Comparison of ENCODE assay signal across 8 cellular contexts in genomic region chr14:73714656-73715081, GRCh38. TPM values are rescaled to one million over a fixed set of nuclear protein-coding genes. Genes with fewer than 3 reads are reported as not detected.
DNase-seq lines count a peak whose midpoint lies in the region; ATAC-seq, FAIRE-seq and TF ChIP-seq lines count a peak whose summit lies in the region.

No MANE protein-coding gene starts in this region.

- no peaks in the 10 kb centered on the region for H3K9me2 ChIP-seq in GM23248 (ENCODE audit: insufficient read depth)

- intact Hi-C loops in CD14-positive monocyte (cut with micrococcal nuclease) (no loop called here), Panc1 (cut with micrococcal nuclease; ENCODE audit: unreplicated experiment) (no loop called here)

- H3K9me3 ChIP-seq in GM23248 (ENCODE audit: low read depth) (no peaks in the 10 kb centered on the region), Panc1 (ENCODE audit: control insufficient read depth, insufficient read depth, low read depth, low read length) (no peaks in the 10 kb centered on the region), parathyroid adenoma (ENCODE audit: control insufficient read depth, low read length) (no peaks in the 10 kb centered on the region)

- H3K4me1 Mint-ChIP-seq in CD14-positive monocyte: peaks cover 24% of the 10 kb centered on the region

- WGBS in GM23248 (ENCODE audit: low coverage in 1 of 2, low lambda C conversion rate in 2 of 2, missing lambda C conversion rate in 2 of 2), 2 experiments: 40 to 42% methylated on average over 7 of the region's 7 CpGs

- H3K27me3 ChIP-seq in GM23248 (replicated peaks; ENCODE audit: insufficient read depth) (no peaks in the 10 kb centered on the region), Panc1 (ENCODE audit: control insufficient read depth, insufficient read depth, low read length) (no peaks in the 10 kb centered on the region), parathyroid adenoma (ENCODE audit: control insufficient read depth, insufficient read depth, low read length) (no peaks in the 10 kb centered on the region)

- H3K4me3 ChIP-seq in GM23248 (peak overlapping the region; percentile 98), Panc1 (ENCODE audit: low read depth in 2 of 2, low read length in 2 of 2) (peak overlapping the region; percentile 39 to 69), parathyroid adenoma (ENCODE audit: low read depth, low read length) (no peak overlapping the region)

- H3K27ac ChIP-seq in GM23248 (peak overlapping the region; percentile 89), Panc1 (ENCODE audit: low read length) (peak overlapping the region; percentile 75), parathyroid adenoma (no peak overlapping the region)

- no TSS peak for BruUV-seq in Panc1 (replicated peaks; lab: Mats Ljungman, UMichigan)

- H3K36me3 Mint-ChIP-seq in CD14-positive monocyte: peaks cover 37 to 49% of the 10 kb centered on the region in 2 donors

- H3K9ac ChIP-seq in GM23248 (peak overlapping the region; percentile 95), parathyroid adenoma (no peak overlapping the region)

- H3K27ac Mint-ChIP-seq in CD14-positive monocyte: peak overlapping the region in 2 of 7 donors; percentile 45 to 77

- H3K27me3 Mint-ChIP-seq in CD14-positive monocyte (ENCODE audit: low read depth in 3 of 3): peaks cover 18% of the 10 kb centered on the region in 3 donors

- peaks cover 40% of the 10 kb centered on the region for H3K79me2 ChIP-seq in GM23248 (ENCODE audit: insufficient read depth)
- H3K79me2 ChIP-seq in parathyroid adenoma: no peaks in the 10 kb centered on the region

- H3K36me3 ChIP-seq in GM23248 (ENCODE audit: low read depth) (peaks cover 18% of the 10 kb centered on the region), Panc1 (ENCODE audit: control insufficient read depth, insufficient read depth, low read length) (peaks cover 4% of the 10 kb centered on the region; the same call in 1 of the 2 replicates), parathyroid adenoma (ENCODE audit: control insufficient read depth, insufficient read depth, low read length) (no peaks in the 10 kb centered on the region)

- peak; percentile 39 for ATAC-seq in Panc1

- peak; percentile 43 for FAIRE-seq in endometrium (lab: Jason Lieb, UNC)

- H4K20me1 ChIP-seq in GM23248 (ENCODE audit: insufficient read depth): no peaks in the 10 kb centered on the region; the same call in 1 of the 2 replicates

- H3K4me1 ChIP-seq in GM23248 (ENCODE audit: insufficient read depth) (peaks cover 16% of the 10 kb centered on the region), Panc1 (ENCODE audit: control insufficient read depth, insufficient read depth, low read length) (peaks cover 23% of the 10 kb centered on the region), parathyroid adenoma (peaks cover 10% of the 10 kb centered on the region)

- in situ Hi-C loops in GM23248 (cut with MboI) (no loop called here), Panc1 (cut with HindIII; ENCODE audit: low pct_unique_long_range_greater_than_20kb, low sequenced_read_pairs) (no loop called here)

- peak overlapping the region; percentile 60 to 67 for H3K4me3 Mint-ChIP-seq in CD14-positive monocyte

- no peak for TF ChIP-seq CTCF in CD14-positive monocyte (IDR thresholded peaks at IDR 0.05)
- no peak for TF ChIP-seq CTCF in Panc1 (IDR thresholded peaks at IDR 0.05)
- TF ChIP-seq CTCF in parathyroid adenoma (IDR thresholded peaks at IDR 0.05): no peak

- peaks cover 0 to 5% (median 3%) of the 10 kb centered on the region in 7 donors for H3K9me3 Mint-ChIP-seq in CD14-positive monocyte

- POLR2A ChIA-PET in Panc1 (lab: Charles Lee): interaction anchor here (0.5 to 0.6 kb wide), 2 partner anchors 13 to 17 kb away, joined by 3 to 4 read pairs; no protein-coding TSS in a partner anchor

- H2AFZ ChIP-seq in GM23248 (no peak overlapping the region), parathyroid adenoma (no peak overlapping the region)

- CTCF ChIA-PET in Panc1 (lab: Charles Lee): no interaction called here

- DNase-seq in CD14-positive monocyte (ENCODE audit: low spot score) (no peak), GM23248 (peak; percentile 68), Panc1 (ENCODE audit: low read depth, low spot score) (no peak), RPMI8226 (no peak), GM19240 (ENCODE audit: insufficient read length, low spot score) (no peak)
- no peak for DNase-seq in stimulated activated CD4-positive, alpha-beta T cell treated with anti-CD3 and anti-CD28 coated beads, Interleukin-15, amount 100 ng/mL, for 24 hours

- peak overlapping the region; percentile 93 for H3K4me2 ChIP-seq in GM23248 (ENCODE audit: unreplicated experiment)
- H3K4me2 ChIP-seq in parathyroid adenoma (ENCODE audit: low read length): peak overlapping the region; percentile 88

- peaks cover 35% of the 10 kb centered on the region for H3F3A ChIP-seq in GM23248 (ENCODE audit: insufficient read depth)

RNA-seq across cellular contexts. Expression of gene PNMA1, which starts 0.5 kb away (rescaled TPM):
- polyA plus RNA-seq in CD14-positive monocyte (1 to 10 TPM; 4.4 to 6.4 TPM), GM23248 (2016; fragmentation: Nextera tagmentation; extraction: Ambion mirVana) (64.7 and 67.7 TPM in 2 replicates)
- total RNA-seq in GM23248 (2014; rRNA removed; shearing (Covaris generic)): 14.2 and 18.2 TPM in 2 replicates
- total RNA-seq in Panc1 (2021; ENCODE audit: unreplicated experiment): 49.7 TPM
- polyA plus RNA-seq in Panc1 (2012; ENCODE audit: insufficient read length): 45.4 TPM
